Comparison of ENCODE assay signal across 15 cellular contexts in genomic region chr4:153512162-153512852, GRCh38. TPM values are rescaled to one million over a fixed set of nuclear protein-coding genes. Genes with fewer than 3 reads are reported as not detected.
DNase-seq lines count a peak whose midpoint lies in the region; ATAC-seq lines count a peak whose summit lies in the region.
"Had no signal": no experiment of that assay in that cellular context is flagged by ENCODE, and none has a peak within 500 bp of the region (broad histone marks: within the 10 kb centered on the region; RNA-seq: fewer than 3 reads in every experiment).

No MANE protein-coding gene starts in this region.

- H3K27ac Mint-ChIP-seq in activated CD8-positive, alpha-beta memory T cell treated with anti-CD3 and anti-CD28 coated beads, Interleukin-2, amount 10 ng/mL, durations not matched to agents 7 days and 5 days: peak overlapping the region; percentile 36
- peak overlapping the region; percentile 4 to 62 for H3K27ac Mint-ChIP-seq in effector memory CD8-positive, alpha-beta T cell
- H3K27ac Mint-ChIP-seq: activated naive CD8-positive, alpha-beta T cell treated with anti-CD3 and anti-CD28 coated beads, Interleukin-2, amount 10 ng/mL, durations not matched to agents 7 days and 5 days had no signal

- H3K36me3 ChIP-seq in SJCRH30: peaks cover 18% of the 10 kb centered on the region
- no peaks in the 10 kb centered on the region for H3K36me3 ChIP-seq in skeletal muscle tissue (ENCODE audit: control insufficient read depth in 3 of 3, insufficient read depth in 3 of 3, low read length in 3 of 3)
- H3K36me3 ChIP-seq: gastroesophageal sphincter had no signal

- ATAC-seq in activated CD8-positive, alpha-beta memory T cell treated with anti-CD3 and anti-CD28 coated beads, Interleukin-2, amount 10 ng/mL, durations not matched to agents 7 days and 5 days: no peak
- ATAC-seq in effector memory CD8-positive, alpha-beta T cell (replicated peaks): no peak
- ATAC-seq: gastroesophageal sphincter; stimulated activated naive CD8-positive, alpha-beta T cell treated with anti-CD3 and anti-CD28 coated beads, Interleukin-15, amount 100 ng/mL, for 72 hours had no signal

- H3K27me3 Mint-ChIP-seq in activated CD8-positive, alpha-beta memory T cell treated with anti-CD3 and anti-CD28 coated beads, Interleukin-2, amount 10 ng/mL, durations not matched to agents 7 days and 5 days: no peaks in the 10 kb centered on the region
- H3K27me3 Mint-ChIP-seq in effector memory CD8-positive, alpha-beta T cell: no peaks in the 10 kb centered on the region
- H3K27me3 Mint-ChIP-seq: activated naive CD8-positive, alpha-beta T cell treated with anti-CD3 and anti-CD28 coated beads, Interleukin-2, amount 10 ng/mL, durations not matched to agents 7 days and 5 days; stimulated activated naive CD8-positive, alpha-beta T cell treated with anti-CD3 and anti-CD28 coated beads, Interleukin-15, amount 100 ng/mL, for 72 hours had no signal

- CTCF ChIA-PET in activated CD8-positive, alpha-beta memory T cell treated with anti-CD3 and anti-CD28 coated beads, Interleukin-2, amount 10 ng/mL, durations not matched to agents 7 days and 5 days (lab: Charles Lee): interaction anchor here (0.8 kb wide), 1 partner anchor 15 kb away, joined by 3 read pairs; no protein-coding TSS in a partner anchor

- H3K4me1 ChIP-seq in SJCRH30 (peaks cover 41% of the 10 kb centered on the region), skeletal muscle tissue (ENCODE audit: control insufficient read depth in 3 of 3, insufficient read depth in 3 of 3, low read length in 3 of 3) (peaks cover 15 to 35% (median 24%) of the 10 kb centered on the region in 3 donors)

- H3K36me3 Mint-ChIP-seq in activated CD8-positive, alpha-beta memory T cell treated with anti-CD3 and anti-CD28 coated beads, Interleukin-2, amount 10 ng/mL, durations not matched to agents 7 days and 5 days: peaks cover 34% of the 10 kb centered on the region
- H3K36me3 Mint-ChIP-seq in effector memory CD8-positive, alpha-beta T cell (ENCODE audit: insufficient read depth): peaks cover 37% of the 10 kb centered on the region

- no peaks in the 10 kb centered on the region for H3K9me3 Mint-ChIP-seq in activated CD8-positive, alpha-beta memory T cell treated with anti-CD3 and anti-CD28 coated beads, Interleukin-2, amount 10 ng/mL, durations not matched to agents 7 days and 5 days (ENCODE audit: low read depth)
- no peaks in the 10 kb centered on the region for H3K9me3 Mint-ChIP-seq in effector memory CD8-positive, alpha-beta T cell
- H3K9me3 Mint-ChIP-seq: activated naive CD8-positive, alpha-beta T cell treated with anti-CD3 and anti-CD28 coated beads, Interleukin-2, amount 10 ng/mL, durations not matched to agents 7 days and 5 days had no signal

- H3K9me3 ChIP-seq in SJCRH30 (replicated peaks) (no peaks in the 10 kb centered on the region), skeletal muscle tissue (ENCODE audit: control insufficient read depth in 3 of 3, low read length in 3 of 3) (no peaks in the 10 kb centered on the region)
- H3K9me3 ChIP-seq: gastroesophageal sphincter had no signal

- no peak for DNase-seq in activated CD8-positive, alpha-beta memory T cell treated with anti-CD3 and anti-CD28 coated beads, Interleukin-2, amount 10 ng/mL, durations not matched to agents 7 days and 5 days
- no peak for DNase-seq in activated CD8-positive, alpha-beta memory T cell treated with anti-CD3 and anti-CD28 coated beads, Interleukin-2, amount 50 U/mL, for 48 hours
- DNase-seq in SJCRH30 (no peak), globus pallidus (ENCODE audit: low spot score) (no peak), LoVo (ENCODE audit: low spot score) (no peak)
- no peak for DNase-seq in effector memory CD8-positive, alpha-beta T cell
- no peak for DNase-seq in stimulated activated naive CD4-positive, alpha-beta T cell (lab: John Stamatoyannopoulos, UW)
- DNase-seq: activated naive CD8-positive, alpha-beta T cell treated with anti-CD3 and anti-CD28 coated beads, Interleukin-2, amount 10 ng/mL, durations not matched to agents 7 days and 5 days; NCI-H510A treated with DMSO at 0.1 percent for 48 hours; stimulated activated naive CD8-positive, alpha-beta T cell treated with anti-CD3 and anti-CD28 coated beads, Interleukin-15, amount 100 ng/mL, for 72 hours had no signal

- H3K27ac ChIP-seq in SJCRH30 (peak overlapping the region; percentile 93), skeletal muscle tissue (ENCODE audit: low read depth, low read length) (peak overlapping the region; percentile 7)
- H3K27ac ChIP-seq: VCaP had no signal

- H3K4me3 ChIP-seq in SJCRH30 (no peak overlapping the region), skeletal muscle tissue (ENCODE audit: low read length in 3 of 3) (no peak overlapping the region)
- H3K4me3 ChIP-seq: gastroesophageal sphincter, lung, skin epidermis had no signal

- H3K4me3 Mint-ChIP-seq in activated CD8-positive, alpha-beta memory T cell treated with anti-CD3 and anti-CD28 coated beads, Interleukin-2, amount 10 ng/mL, durations not matched to agents 7 days and 5 days: no peak overlapping the region
- H3K4me3 Mint-ChIP-seq in effector memory CD8-positive, alpha-beta T cell: no peak overlapping the region
- H3K4me3 Mint-ChIP-seq: activated naive CD8-positive, alpha-beta T cell treated with anti-CD3 and anti-CD28 coated beads, Interleukin-2, amount 10 ng/mL, durations not matched to agents 7 days and 5 days; stimulated activated naive CD8-positive, alpha-beta T cell treated with anti-CD3 and anti-CD28 coated beads, Interleukin-15, amount 100 ng/mL, for 72 hours had no signal

- H3K4me1 Mint-ChIP-seq in activated CD8-positive, alpha-beta memory T cell treated with anti-CD3 and anti-CD28 coated beads, Interleukin-2, amount 10 ng/mL, durations not matched to agents 7 days and 5 days: peaks cover 11% of the 10 kb centered on the region
- H3K4me1 Mint-ChIP-seq in effector memory CD8-positive, alpha-beta T cell (ENCODE audit: low read depth in 2 of 2): peaks cover 31 to 53% of the 10 kb centered on the region in 2 donors

- no peak overlapping the region for H3K9ac ChIP-seq in skeletal muscle tissue (ENCODE audit: low read depth in 1 of 3, low read length in 3 of 3)

- H3K27me3 ChIP-seq in SJCRH30 (no peaks in the 10 kb centered on the region), skeletal muscle tissue (ENCODE audit: control insufficient read depth in 3 of 3, insufficient read depth in 3 of 3, low read length in 3 of 3) (no peaks in the 10 kb centered on the region)
- H3K27me3 ChIP-seq: gastroesophageal sphincter had no signal

RNA-seq across cellular contexts. Expression of gene TMEM131L, which starts 46.1 kb away (rescaled TPM):
- 10 to 100 TPM; 29.2 to 34.0 TPM for total RNA-seq in activated CD8-positive, alpha-beta memory T cell treated with anti-CD3 and anti-CD28 coated beads, Interleukin-2, amount 10 ng/mL, durations not matched to agents 7 days and 5 days
- 55.0 and 61.3 TPM in 2 replicates for total RNA-seq in SJCRH30 (2014; rRNA removed; shearing (Covaris generic))
- total RNA-seq in skeletal muscle tissue: 69.4 TPM
